ENCODE assay signal across 9 cellular contexts in the genomic region with DNA sequence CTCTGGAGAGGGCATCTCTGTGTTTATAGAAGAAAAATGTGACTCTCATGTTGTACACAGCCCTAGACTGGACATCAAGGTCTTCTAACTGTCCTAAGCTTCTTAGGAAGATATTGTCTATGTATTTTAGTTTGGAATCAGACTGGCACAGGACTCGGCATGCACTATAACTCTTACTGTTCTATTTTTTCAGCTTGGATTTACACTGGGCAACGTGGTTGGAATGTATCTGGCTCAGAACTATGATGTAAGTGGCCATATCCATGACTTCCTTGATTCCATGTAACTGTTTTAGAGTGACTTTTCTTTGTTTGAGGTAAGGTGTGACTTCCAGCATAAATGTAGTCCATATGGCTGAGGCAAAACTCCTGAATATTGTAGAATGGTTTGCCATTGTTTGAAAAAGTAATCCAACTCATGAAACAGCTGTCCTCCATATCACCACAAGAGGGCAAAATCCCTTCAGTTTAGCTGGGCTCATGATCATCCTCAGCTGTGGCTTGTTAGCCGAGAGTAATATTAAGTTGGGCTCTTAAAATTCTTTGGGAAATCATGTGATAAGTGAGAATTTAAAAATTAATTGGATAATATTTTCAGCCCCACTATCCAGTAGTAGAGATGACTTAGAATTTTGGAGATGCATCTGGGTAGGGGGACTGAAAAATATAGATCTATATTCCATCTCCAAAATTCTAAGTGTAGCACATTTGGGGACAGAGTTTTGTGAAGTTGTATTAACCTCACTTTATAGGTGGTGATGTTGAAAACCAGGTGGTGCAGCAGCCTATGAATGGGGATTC. TPM values are rescaled to one million over a fixed set of nuclear protein-coding genes. Genes with fewer than 3 reads are reported as not detected.
DNase-seq lines count a peak whose midpoint lies in the region; TF ChIP-seq lines count a peak whose summit lies in the region.
"Had no signal": no experiment of that assay in that cellular context is flagged by ENCODE, and none has a peak within 500 bp of the region (broad histone marks: within the 10 kb centered on the region; RNA-seq: fewer than 3 reads in every experiment).

No MANE protein-coding gene starts in this region.

- H4K20me1 ChIP-seq in SU-DHL-6 (ENCODE audit: low read depth, low read length) = no peaks in the 10 kb centered on the region

- H3K27ac ChIP-seq in SU-DHL-6 (ENCODE audit: low read depth, low read length) (no peak overlapping the region), ovary (no peak overlapping the region)
- H3K27ac ChIP-seq: BLaER1 had no signal

- H3K4me3 ChIP-seq in H7 (ENCODE audit: insufficient read depth, low read depth, low read length) (no peak overlapping the region), SU-DHL-6 (ENCODE audit: insufficient read depth, low read length, poor library complexity, severe bottlenecking) (no peak overlapping the region), fibroblast of the aortic adventitia (ENCODE audit: low read depth, low read length) (no peak overlapping the region), ovary (no peak overlapping the region)
- H3K4me3 ChIP-seq: BLaER1 had no signal

- no peak overlapping the region for H3K9ac ChIP-seq in SU-DHL-6 (ENCODE audit: low read length)
- H3K9ac ChIP-seq: BLaER1 had no signal

- H3K27me3 ChIP-seq in H7 (ENCODE audit: control insufficient read depth, insufficient read depth, low read length) (no peaks in the 10 kb centered on the region), SU-DHL-6 (ENCODE audit: low read length) (no peaks in the 10 kb centered on the region), ovary (no peaks in the 10 kb centered on the region)
- H3K27me3 ChIP-seq: BLaER1 had no signal

- intact Hi-C loops in ovary (cut with DNase I) = loop anchor here in 1 of 4 donors (10.0 kb wide), 1 partner anchor 342 kb away; no protein-coding TSS in a partner anchor

- DNase-seq in DMS153 treated with DMSO at 0.1 percent for 48 hours (lab: John Stamatoyannopoulos, UW; ENCODE audit: unreplicated experiment) = peak; percentile 41
- no peak for DNase-seq in DMS153 (lab: John Stamatoyannopoulos, UW)
- DNase-seq in H7 = peak; percentile 63
- DNase-seq in NAMALWA (ENCODE audit: low spot score) = peak; percentile 77
- DNase-seq in fibroblast of the aortic adventitia (ENCODE audit: low read depth) = peak; percentile 85
- peak in 1 of 5 donors; percentile 34 for DNase-seq in ovary
- no peak for DNase-seq in amniotic stem cell (lab: John Stamatoyannopoulos, UW)

- no peaks in the 10 kb centered on the region for H3K9me2 ChIP-seq in SU-DHL-6 (replicated peaks; ENCODE audit: insufficient read depth, low read length)

- H3K36me3 ChIP-seq in H7 (replicated peaks; ENCODE audit: control insufficient read depth, insufficient read depth, low read length) = no peaks in the 10 kb centered on the region
- H3K36me3 ChIP-seq in SU-DHL-6 (ENCODE audit: low read length) = peaks cover 14% of the 10 kb centered on the region
- no peaks in the 10 kb centered on the region for H3K36me3 ChIP-seq in ovary

- no peaks in the 10 kb centered on the region for H3K4me1 ChIP-seq in ovary (ENCODE audit: insufficient read depth)
- H3K4me1 ChIP-seq: BLaER1 had no signal

- peaks cover 37% of the 10 kb centered on the region for H3K79me2 ChIP-seq in SU-DHL-6 (ENCODE audit: insufficient read depth, low read length)

- no peak overlapping the region for H3K4me2 ChIP-seq in SU-DHL-6 (ENCODE audit: low read depth, low read length, poor library complexity, severe bottlenecking)
- H3K4me2 ChIP-seq: BLaER1 had no signal

- 44 to 46% (median 44%) methylated on average over 3 of the region's 3 CpGs for WGBS in ovary, 3 donors

- no peaks in the 10 kb centered on the region for H3K9me3 ChIP-seq in SU-DHL-6 (ENCODE audit: insufficient read depth, low read length)
- no peaks in the 10 kb centered on the region for H3K9me3 ChIP-seq in ovary

- no peak for TF ChIP-seq EP300 in ovary (IDR thresholded peaks at IDR 0.05)

- no peak for TF ChIP-seq POLR2A in ovary (IDR thresholded peaks at IDR 0.05)

- peaks cover 6% of the 10 kb centered on the region; the same call in 1 of the 2 replicates for H3F3A ChIP-seq in SU-DHL-6 (ENCODE audit: insufficient read depth)

- peak; percentile 63 for TF ChIP-seq CTCF in SU-DHL-6 (IDR thresholded peaks at IDR 0.05; ENCODE audit: insufficient read depth, low read length, poor library complexity, severe bottlenecking)
- TF ChIP-seq CTCF in fibroblast of the aortic adventitia (IDR thresholded peaks at IDR 0.05; ENCODE audit: insufficient read depth, low read length) = peak; percentile 91
- TF ChIP-seq CTCF in ovary (IDR thresholded peaks at IDR 0.05) = peak; percentile 51 to 76 (median 60)

- no peak overlapping the region for H2AFZ ChIP-seq in SU-DHL-6 (ENCODE audit: low read depth, low read length, severe bottlenecking)

RNA-seq across cellular contexts. Expression of a gene that starts 10.4 kb away (rescaled TPM):
- 11.8 and 14.4 TPM in 2 replicates for total RNA-seq in H7 (2014; rRNA removed; shearing (Covaris generic))
- total RNA-seq in fibroblast of the aortic adventitia (ENCODE audit: low replicate concordance) = 29.8 and 34.2 TPM in 2 replicates
- 10 to 100 TPM; 11.0 to 24.3 (median 19.7) TPM for total RNA-seq in ovary
- polyA plus RNA-seq in ovary = 10 to 100 TPM; 15.6 to 23.7 TPM

RNA-seq across cellular contexts. Expression of a gene that starts 55.2 kb away (rescaled TPM):
- 2.3 and 3.1 TPM in 2 replicates for total RNA-seq in H7 (2014; rRNA removed; shearing (Covaris generic))
- total RNA-seq in fibroblast of the aortic adventitia (ENCODE audit: low replicate concordance) (0.99 and 3.3 TPM in 2 replicates), ovary (under 1 TPM in 1 of 7 donors, not detected in 6; 0.57 TPM)
- under 1 TPM; 0.07 to 0.18 TPM for polyA plus RNA-seq in ovary

Comparison
In these comparisons a context has a peak if more than half of its experiments do, and no peak if none do; other contexts are left out.
1. DNase-seq: peak in DMS153 treated with DMSO at 0.1 percent for 48 hours (single experiment), H7 (single experiment), NAMALWA (single experiment) and fibroblast of the aortic adventitia (single experiment); none in DMS153 (single experiment) and amniotic stem cell (single experiment).
2. Peak in every context shown above with its lines, with median percentiles within 50 percentile points of each other: CTCF ChIP-seq.